ENCODE assay signal across 1 cellular context in genomic region chr19:19758164-19758563, GRCh38.
TF ChIP-seq lines count a peak whose summit lies in the region.

No MANE protein-coding gene starts in this region.

TF ChIP-seq in HCT116, 20 proteins besides CTCF, POLR2A, EP300 and RAD21 (continued from another document):
- no peak for TF ChIP-seq FOSL1 (IDR thresholded peaks at IDR 0.05; ENCODE audit: low read depth)
- TF ChIP-seq, protein P1, sequence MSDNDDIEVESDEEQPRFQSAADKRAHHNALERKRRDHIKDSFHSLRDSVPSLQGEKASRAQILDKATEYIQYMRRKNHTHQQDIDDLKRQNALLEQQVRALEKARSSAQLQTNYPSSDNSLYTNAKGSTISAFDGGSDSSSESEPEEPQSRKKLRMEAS (IDR thresholded peaks at IDR 0.05) = no peak
- TF ChIP-seq ZNF274 (IDR thresholded peaks at IDR 0.05; ENCODE audit: low read depth, low read length) = no peak
- TF ChIP-seq YY1 (IDR thresholded peaks at IDR 0.05; ENCODE audit: extremely low read depth, insufficient replicate concordance, low read depth, low read length) = no peak
- TF ChIP-seq CEBPB (IDR thresholded peaks at IDR 0.05; ENCODE audit: low read depth) = no peak
